Comparison of ENCODE assay signal across 8 cellular contexts in the genomic region with DNA sequence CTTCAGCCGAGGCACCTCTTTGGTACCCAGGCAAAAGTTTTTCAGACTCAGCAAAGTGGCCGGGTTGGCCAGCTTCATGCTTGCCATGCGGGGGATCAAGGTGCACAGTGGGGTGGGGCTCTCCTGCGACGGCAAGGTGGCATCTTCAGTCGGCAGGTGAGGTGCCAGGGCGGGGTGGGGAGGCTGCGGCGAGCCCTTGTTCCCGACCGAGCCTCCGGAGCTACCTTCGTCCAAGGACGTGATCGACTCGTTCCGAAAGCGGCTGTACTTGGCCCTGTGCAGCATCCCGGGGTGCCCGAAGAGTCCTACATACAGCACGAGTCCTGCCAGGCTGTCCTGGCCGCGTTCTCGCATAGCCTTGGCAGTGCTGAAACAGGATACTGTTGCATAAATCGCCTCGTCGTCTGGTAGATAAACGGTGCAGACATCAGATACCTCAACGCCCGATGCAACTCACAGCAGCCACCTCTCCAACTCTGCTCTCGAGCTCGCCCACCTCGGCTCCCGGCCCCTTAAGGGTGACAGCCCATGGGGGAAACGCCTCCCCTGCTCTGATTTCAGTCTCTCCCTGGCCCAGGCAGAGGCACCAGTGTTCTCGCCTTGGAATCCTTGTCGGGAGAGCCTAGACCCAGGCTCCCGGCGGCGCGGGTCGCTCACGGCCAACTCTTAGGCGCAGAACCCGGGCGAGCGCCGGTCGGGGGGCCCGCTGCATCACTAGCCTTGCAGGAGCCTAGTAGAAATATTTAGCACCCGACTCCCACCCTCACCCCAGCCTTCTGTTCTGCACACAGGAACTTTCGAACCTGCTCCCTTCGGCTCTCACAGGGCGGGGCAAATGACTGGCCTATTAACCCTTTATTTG. TPM values are rescaled to one million over a fixed set of nuclear protein-coding genes. Genes with fewer than 3 reads are reported as not detected.
DNase-seq lines count a peak whose midpoint lies in the region; ATAC-seq, FAIRE-seq and TF ChIP-seq lines count a peak whose summit lies in the region.

No MANE protein-coding gene starts in this region.

- peak overlapping the region in 1 of 2 donors; percentile 30 for H3K4me3 ChIP-seq in small intestine (ENCODE audit: low read depth in 1 of 2, low read length in 2 of 2)

- H3K27ac ChIP-seq in small intestine (ENCODE audit: low read depth in 1 of 2, low read length in 1 of 2): no peak overlapping the region

- peaks cover 31% of the 10 kb centered on the region for H3K4me1 Mint-ChIP-seq in activated naive CD4-positive, alpha-beta T cell treated with anti-CD3 and anti-CD28 coated beads for 36 hours (ENCODE audit: low read depth)
- peaks cover 20 to 36% (median 32%) of the 10 kb centered on the region in 4 donors for H3K4me1 Mint-ChIP-seq in naive thymus-derived CD8-positive, alpha-beta T cell

- intact Hi-C loops in activated naive CD4-positive, alpha-beta T cell treated with anti-CD3 and anti-CD28 coated beads for 36 hours (cut with micrococcal nuclease): loop anchor here (10.0 kb wide), 2 partner anchors 608 to 1172 kb away; no protein-coding TSS in a partner anchor

- no peak for FAIRE-seq in small intestine (lab: Jason Lieb, UNC)

- 3 to 11% (median 9%) methylated on average over 51 to 54 of the region's 54 CpGs for WGBS in small intestine, 3 donors

- POLR2A ChIA-PET in naive thymus-derived CD8-positive, alpha-beta T cell (lab: Charles Lee): interaction anchor here (1.5 kb wide), 1 partner anchor 85 kb away, joined by 3 read pairs; a partner anchor contains a TSS

- no peak overlapping the region for H3K27ac Mint-ChIP-seq in activated naive CD4-positive, alpha-beta T cell treated with anti-CD3 and anti-CD28 coated beads for 36 hours
- H3K27ac Mint-ChIP-seq in naive thymus-derived CD8-positive, alpha-beta T cell: no peak overlapping the region

- H3K9me3 Mint-ChIP-seq in activated naive CD4-positive, alpha-beta T cell treated with anti-CD3 and anti-CD28 coated beads for 36 hours: no peaks in the 10 kb centered on the region
- no peaks in the 10 kb centered on the region for H3K9me3 Mint-ChIP-seq in naive thymus-derived CD8-positive, alpha-beta T cell

- CTCF ChIA-PET in activated naive CD4-positive, alpha-beta T cell treated with anti-CD3 and anti-CD28 coated beads for 36 hours (lab: Charles Lee): interaction anchor here (0.9 to 5.3 kb wide), 4 partner anchors 12 to 101 kb away, joined by 3 to 61 read pairs (median 4); a partner anchor contains a TSS

- ATAC-seq in SK-N-SH treated with all-trans-retinoic acid at 6 μM for 48 hours: peak; percentile 82
- ATAC-seq in esophagus mucosa: peak; percentile 60
- ATAC-seq in naive thymus-derived CD8-positive, alpha-beta T cell: peak; percentile 53 to 59
- no peak for ATAC-seq in HG02623 (IDR thresholded peaks at IDR 0.05; ENCODE audit: unreplicated experiment)

- peaks cover 2% of the 10 kb centered on the region in 2 donors for H3K4me1 ChIP-seq in small intestine (ENCODE audit: control insufficient read depth in 2 of 2, insufficient read depth in 1 of 2, low read depth in 1 of 2, low read length in 1 of 2)

- peaks cover 50% of the 10 kb centered on the region for H3K27me3 Mint-ChIP-seq in activated naive CD4-positive, alpha-beta T cell treated with anti-CD3 and anti-CD28 coated beads for 36 hours (ENCODE audit: low read depth)
- peaks cover 25 to 65% (median 35%) of the 10 kb centered on the region in 5 donors for H3K27me3 Mint-ChIP-seq in naive thymus-derived CD8-positive, alpha-beta T cell

- H3K36me3 ChIP-seq in small intestine (ENCODE audit: control insufficient read depth in 2 of 2, insufficient read depth in 2 of 2, low read length in 2 of 2): no peaks in the 10 kb centered on the region

- H3K9me3 ChIP-seq in small intestine (ENCODE audit: control insufficient read depth, low read depth): no peaks in the 10 kb centered on the region

- DNase-seq in activated naive CD4-positive, alpha-beta T cell treated with anti-CD3 and anti-CD28 coated beads for 36 hours: peak; percentile 11
- no peak for DNase-seq in activated naive CD4-positive, alpha-beta T cell treated with Interleukin-2 at 50 U/mL for 16 hours
- peak in 2 of 10 donors; percentile 8 to 13 for DNase-seq in naive thymus-derived CD8-positive, alpha-beta T cell
- DNase-seq in small intestine (no peak), NCI-H1417 treated with DMSO at 0.1 percent for 48 hours (lab: John Stamatoyannopoulos, UW) (no peak)

- H3K36me3 Mint-ChIP-seq in activated naive CD4-positive, alpha-beta T cell treated with anti-CD3 and anti-CD28 coated beads for 36 hours (ENCODE audit: low read depth): no peaks in the 10 kb centered on the region
- peaks cover 0 to 3% (median 0%) of the 10 kb centered on the region in 3 donors for H3K36me3 Mint-ChIP-seq in naive thymus-derived CD8-positive, alpha-beta T cell

- H3K27me3 ChIP-seq in small intestine (ENCODE audit: control insufficient read depth in 2 of 2, insufficient read depth in 2 of 2, low read length in 2 of 2): peaks cover 0 to 4% of the 10 kb centered on the region in 2 donors

- peak overlapping the region; percentile 69 for H3K4me3 Mint-ChIP-seq in activated naive CD4-positive, alpha-beta T cell treated with anti-CD3 and anti-CD28 coated beads for 36 hours
- peak overlapping the region; percentile 69 to 94 (median 82) for H3K4me3 Mint-ChIP-seq in naive thymus-derived CD8-positive, alpha-beta T cell

TF ChIP-seq in SK-N-SH treated with all-trans-retinoic acid at 6 μM for 48 hours, 23 proteins besides CTCF, POLR2A, EP300 and RAD21:
- TF ChIP-seq ZNF565 (CRISPR knock-in tag; conservative IDR thresholded peaks at IDR 0.05; ENCODE audit: low read depth) (no peak), GLIS3 (CRISPR knock-in tag; IDR thresholded peaks at IDR 0.05) (no peak), ZNF8 (CRISPR knock-in tag; IDR thresholded peaks at IDR 0.05) (no peak), CSDC2 (CRISPR knock-in tag; IDR thresholded peaks at IDR 0.05) (no peak)

RNA-seq across cellular contexts. Expression of a gene that starts 0.8 kb away (rescaled TPM):
- total RNA-seq in activated naive CD4-positive, alpha-beta T cell treated with anti-CD3 and anti-CD28 coated beads for 36 hours: under 1 TPM; 0.21 to 0.25 TPM
- not detected for total RNA-seq in esophagus mucosa
- total RNA-seq in naive thymus-derived CD8-positive, alpha-beta T cell: not detected
- polyA plus RNA-seq in naive thymus-derived CD8-positive, alpha-beta T cell: not detected
- under 1 TPM in 1 of 3 donors, not detected in 2; 0.52 TPM for polyA plus RNA-seq in small intestine
